In the genomic region with DNA sequence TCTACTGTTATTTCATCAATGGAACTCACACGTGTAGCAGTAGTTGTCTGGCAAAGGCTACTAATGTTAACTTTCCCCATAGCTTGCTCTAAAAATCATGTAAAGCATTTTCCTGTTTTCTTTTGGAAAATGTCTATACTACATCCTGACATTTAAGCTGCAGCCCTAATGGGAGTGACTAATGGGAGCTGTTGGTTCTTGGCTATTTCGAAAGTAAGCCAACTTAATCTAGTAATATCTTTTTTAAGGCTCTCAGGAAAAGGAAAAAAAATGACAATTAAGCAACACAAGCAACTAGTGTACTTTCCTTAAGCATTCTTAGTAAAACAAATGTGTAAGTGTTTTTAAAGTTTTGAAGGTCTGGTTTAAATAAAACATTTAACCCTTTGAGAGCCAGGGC, we compare ENCODE assay signal across 21 cellular contexts.
DNase-seq lines count a peak whose midpoint lies in the region; FAIRE-seq and TF ChIP-seq lines count a peak whose summit lies in the region.
"Had no signal": no experiment of that assay in that cellular context is flagged by ENCODE, and none has a peak within 500 bp of the region (broad histone marks: within the 10 kb centered on the region; RNA-seq: fewer than 3 reads in every experiment).

No MANE protein-coding gene starts in this region.

- no peak overlapping the region for H3K4me3 ChIP-seq in astrocyte of the spinal cord (ENCODE audit: low read depth, low read length)
- H3K4me3 ChIP-seq: psoas muscle, skin epidermis, suprapubic skin had no signal

- peak; percentile 58 for DNase-seq in HCEC 1CT
- peak; percentile 23 for DNase-seq in astrocyte of the spinal cord (ENCODE audit: low read depth, low spot score)
- DNase-seq in fibroblast of peridontal ligament (ENCODE audit: extremely low read depth): peak; percentile 72
- DNase-seq in renal cortical epithelial cell (ENCODE audit: low read depth): peak; percentile 30
- no peak for DNase-seq in RCC 7860 (ENCODE audit: low spot score)
- no peak for DNase-seq in activated effector memory CD4-positive, alpha-beta T cell treated with Interleukin-2 at 50 U/mL for 16 hours
- DNase-seq in NCI-H1694 treated with DMSO at 0.1 percent for 48 hours (lab: John Stamatoyannopoulos, UW): no peak
- DNase-seq: activated CD4-positive, alpha-beta T cell treated with anti-CD3 and anti-CD28 coated beads, Interleukin-2, amount 50 U/mL, for 1 hour; activated naive CD4-positive, alpha-beta T cell treated with anti-CD3 and anti-CD28 coated beads, Interleukin-2, amount 10 ng/mL, durations not matched to agents 7 days and 5 days; C1 segment of cervical spinal cord; Caco-2; DND-41; NCI-H1417 treated with DMSO at 0.1 percent for 48 hours; NCI-H2107; NCI-H446; NCI-H82; psoas muscle; T-helper 9 cell had no signal

- no peak for FAIRE-seq in RCC 7860 (lab: Jason Lieb, UNC)
- FAIRE-seq: GM12892 had no signal

- in situ Hi-C loops in astrocyte of the spinal cord (cut with HindIII; ENCODE audit: low sequenced_read_pairs): no loop called here

- no peak for TF ChIP-seq CTCF in astrocyte of the spinal cord (IDR thresholded peaks at IDR 0.05; ENCODE audit: low read depth, low read length)

Comparison
In these comparisons a context has a peak if more than half of its experiments do, and no peak if none do; other contexts are left out.
1. DNase-seq: peak in HCEC 1CT (single experiment), astrocyte of the spinal cord (single experiment), fibroblast of peridontal ligament (single experiment) and renal cortical epithelial cell (single experiment); none in RCC 7860 (single experiment), activated effector memory CD4-positive, alpha-beta T cell treated with Interleukin-2 at 50 U/mL for 16 hours (single experiment) and NCI-H1694 treated with DMSO at 0.1 percent for 48 hours (single experiment).